In the genomic region with DNA sequence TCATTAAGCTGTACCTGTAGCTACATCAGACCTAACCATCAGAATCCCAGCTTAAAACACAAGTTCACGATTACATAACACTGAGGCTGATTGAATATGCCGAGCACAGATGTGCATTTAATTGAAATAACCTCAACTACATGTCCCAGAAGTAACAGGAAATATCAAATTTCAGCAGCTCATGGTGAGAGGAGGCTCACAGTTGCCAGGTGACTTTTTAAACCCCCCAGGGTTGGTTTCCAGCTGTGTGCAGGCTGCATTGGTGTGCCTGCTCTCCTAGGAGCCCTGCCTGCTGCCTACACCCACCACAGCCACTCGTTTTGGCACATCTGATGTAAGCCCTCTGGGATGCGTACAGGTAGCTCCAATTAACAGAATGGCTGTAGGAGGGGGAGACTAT, we compare ENCODE assay signal across 2 cellular contexts.
TF ChIP-seq lines count a peak whose summit lies in the region.

No MANE protein-coding gene starts in this region.

TF ChIP-seq in H1, 55 proteins besides CTCF, POLR2A, EP300 and RAD21:
- TF ChIP-seq CBX8 (IDR thresholded peaks at IDR 0.05; ENCODE audit: borderline replicate concordance, low read depth, low read length) (no peak), EGR1 (IDR thresholded peaks at IDR 0.05; ENCODE audit: borderline replicate concordance, low read depth, low read length) (no peak), PHF8 (conservative IDR thresholded peaks at IDR 0.05; ENCODE audit: low read depth, low read length) (no peak), KDM5A (IDR thresholded peaks at IDR 0.05; ENCODE audit: low read length) (no peak), CTBP2 (IDR thresholded peaks at IDR 0.05; ENCODE audit: borderline replicate concordance, insufficient read depth, insufficient read length, low read length) (no peak), CEBPB (IDR thresholded peaks at IDR 0.05; ENCODE audit: low read depth, low read length) (no peak), HDAC6 (IDR thresholded peaks at IDR 0.05; ENCODE audit: low read depth, low read length) (no peak), JUN (IDR thresholded peaks at IDR 0.05; ENCODE audit: low read depth, low read length) (no peak)
- TF ChIP-seq, protein P1, sequence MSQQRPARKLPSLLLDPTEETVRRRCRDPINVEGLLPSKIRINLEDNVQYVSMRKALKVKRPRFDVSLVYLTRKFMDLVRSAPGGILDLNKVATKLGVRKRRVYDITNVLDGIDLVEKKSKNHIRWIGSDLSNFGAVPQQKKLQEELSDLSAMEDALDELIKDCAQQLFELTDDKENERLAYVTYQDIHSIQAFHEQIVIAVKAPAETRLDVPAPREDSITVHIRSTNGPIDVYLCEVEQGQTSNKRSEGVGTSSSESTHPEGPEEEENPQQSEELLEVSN (IDR thresholded peaks at IDR 0.05) = no peak

TF ChIP-seq in HepG2, 621 proteins besides CTCF, POLR2A, EP300 and RAD21:
- no peak for TF ChIP-seq HNRNPH1 (optimal IDR thresholded peaks at IDR 0.05; ENCODE audit: low read depth, low read length)
- no peak for TF ChIP-seq ZNF879 (CRISPR knock-in tag; IDR thresholded peaks at IDR 0.05)
- TF ChIP-seq, protein P2, sequence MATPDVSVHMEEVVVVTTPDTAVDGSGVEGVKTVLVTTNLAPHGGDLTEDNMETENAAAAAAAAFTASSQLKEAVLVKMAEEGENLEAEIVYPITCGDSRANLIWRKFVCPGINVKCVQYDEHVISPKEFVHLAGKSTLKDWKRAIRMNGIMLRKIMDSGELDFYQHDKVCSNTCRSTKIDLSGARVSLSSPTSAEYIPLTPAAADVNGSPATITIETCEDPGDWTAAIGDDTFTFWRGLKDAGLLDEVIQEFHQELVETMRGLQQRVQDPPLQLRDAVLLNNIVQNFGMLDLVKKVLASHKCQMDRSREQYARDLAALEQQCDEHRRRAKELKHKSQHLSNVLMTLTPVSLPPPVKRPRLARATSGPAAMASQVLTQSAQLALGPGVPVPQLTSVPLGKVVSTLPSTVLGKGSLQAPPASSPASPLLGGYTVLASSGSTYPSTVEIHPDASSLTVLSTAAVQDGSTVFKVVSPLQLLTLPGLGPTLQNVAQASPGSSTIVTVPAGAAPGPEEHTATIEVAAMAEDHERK (CRISPR knock-in tag; IDR thresholded peaks at IDR 0.05; ENCODE audit: low read depth) = no peak
- no peak for TF ChIP-seq TCF7 (IDR thresholded peaks at IDR 0.05; ENCODE audit: low read depth)
- no peak for TF ChIP-seq ZNF615 (CRISPR knock-in tag; IDR thresholded peaks at IDR 0.05; ENCODE audit: borderline replicate concordance)
- TF ChIP-seq, protein P3, sequence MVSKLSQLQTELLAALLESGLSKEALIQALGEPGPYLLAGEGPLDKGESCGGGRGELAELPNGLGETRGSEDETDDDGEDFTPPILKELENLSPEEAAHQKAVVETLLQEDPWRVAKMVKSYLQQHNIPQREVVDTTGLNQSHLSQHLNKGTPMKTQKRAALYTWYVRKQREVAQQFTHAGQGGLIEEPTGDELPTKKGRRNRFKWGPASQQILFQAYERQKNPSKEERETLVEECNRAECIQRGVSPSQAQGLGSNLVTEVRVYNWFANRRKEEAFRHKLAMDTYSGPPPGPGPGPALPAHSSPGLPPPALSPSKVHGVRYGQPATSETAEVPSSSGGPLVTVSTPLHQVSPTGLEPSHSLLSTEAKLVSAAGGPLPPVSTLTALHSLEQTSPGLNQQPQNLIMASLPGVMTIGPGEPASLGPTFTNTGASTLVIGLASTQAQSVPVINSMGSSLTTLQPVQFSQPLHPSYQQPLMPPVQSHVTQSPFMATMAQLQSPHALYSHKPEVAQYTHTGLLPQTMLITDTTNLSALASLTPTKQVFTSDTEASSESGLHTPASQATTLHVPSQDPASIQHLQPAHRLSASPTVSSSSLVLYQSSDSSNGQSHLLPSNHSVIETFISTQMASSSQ (IDR thresholded peaks at IDR 0.05; ENCODE audit: low read depth) = no peak
- TF ChIP-seq, protein P3 (CRISPR knock-in tag; IDR thresholded peaks at IDR 0.05; ENCODE audit: borderline replicate concordance) = no peak
- no peak for TF ChIP-seq MAFG (CRISPR knock-in tag; IDR thresholded peaks at IDR 0.05)
- no peak for TF ChIP-seq ZNF274 (CRISPR knock-in tag; IDR thresholded peaks at IDR 0.05)
- TF ChIP-seq, protein P4, sequence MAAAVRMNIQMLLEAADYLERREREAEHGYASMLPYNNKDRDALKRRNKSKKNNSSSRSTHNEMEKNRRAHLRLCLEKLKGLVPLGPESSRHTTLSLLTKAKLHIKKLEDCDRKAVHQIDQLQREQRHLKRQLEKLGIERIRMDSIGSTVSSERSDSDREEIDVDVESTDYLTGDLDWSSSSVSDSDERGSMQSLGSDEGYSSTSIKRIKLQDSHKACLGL (CRISPR knock-in tag; IDR thresholded peaks at IDR 0.05) = no peak
- TF ChIP-seq, protein P5, sequence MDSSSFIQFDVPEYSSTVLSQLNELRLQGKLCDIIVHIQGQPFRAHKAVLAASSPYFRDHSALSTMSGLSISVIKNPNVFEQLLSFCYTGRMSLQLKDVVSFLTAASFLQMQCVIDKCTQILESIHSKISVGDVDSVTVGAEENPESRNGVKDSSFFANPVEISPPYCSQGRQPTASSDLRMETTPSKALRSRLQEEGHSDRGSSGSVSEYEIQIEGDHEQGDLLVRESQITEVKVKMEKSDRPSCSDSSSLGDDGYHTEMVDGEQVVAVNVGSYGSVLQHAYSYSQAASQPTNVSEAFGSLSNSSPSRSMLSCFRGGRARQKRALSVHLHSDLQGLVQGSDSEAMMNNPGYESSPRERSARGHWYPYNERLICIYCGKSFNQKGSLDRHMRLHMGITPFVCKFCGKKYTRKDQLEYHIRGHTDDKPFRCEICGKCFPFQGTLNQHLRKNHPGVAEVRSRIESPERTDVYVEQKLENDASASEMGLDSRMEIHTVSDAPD (CRISPR knock-in tag; IDR thresholded peaks at IDR 0.05) = no peak
- TF ChIP-seq FOXC1 (CRISPR knock-in tag; IDR thresholded peaks at IDR 0.05; ENCODE audit: borderline replicate concordance) = no peak
- TF ChIP-seq HDAC1 (CRISPR knock-in tag; IDR thresholded peaks at IDR 0.05) = no peak
- no peak for TF ChIP-seq GABPB1 (CRISPR knock-in tag; IDR thresholded peaks at IDR 0.05)
- TF ChIP-seq, protein P6, sequence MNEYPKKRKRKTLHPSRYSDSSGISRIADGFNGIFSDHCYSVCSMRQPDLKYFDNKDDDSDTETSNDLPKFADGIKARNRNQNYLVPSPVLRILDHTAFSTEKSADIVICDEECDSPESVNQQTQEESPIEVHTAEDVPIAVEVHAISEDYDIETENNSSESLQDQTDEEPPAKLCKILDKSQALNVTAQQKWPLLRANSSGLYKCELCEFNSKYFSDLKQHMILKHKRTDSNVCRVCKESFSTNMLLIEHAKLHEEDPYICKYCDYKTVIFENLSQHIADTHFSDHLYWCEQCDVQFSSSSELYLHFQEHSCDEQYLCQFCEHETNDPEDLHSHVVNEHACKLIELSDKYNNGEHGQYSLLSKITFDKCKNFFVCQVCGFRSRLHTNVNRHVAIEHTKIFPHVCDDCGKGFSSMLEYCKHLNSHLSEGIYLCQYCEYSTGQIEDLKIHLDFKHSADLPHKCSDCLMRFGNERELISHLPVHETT (CRISPR knock-in tag; conservative IDR thresholded peaks at IDR 0.05) = no peak
- no peak for TF ChIP-seq SMAD9 (CRISPR knock-in tag; IDR thresholded peaks at IDR 0.05)
- TF ChIP-seq FOSL2 (CRISPR knock-in tag; IDR thresholded peaks at IDR 0.05) = no peak
- TF ChIP-seq, protein P7, sequence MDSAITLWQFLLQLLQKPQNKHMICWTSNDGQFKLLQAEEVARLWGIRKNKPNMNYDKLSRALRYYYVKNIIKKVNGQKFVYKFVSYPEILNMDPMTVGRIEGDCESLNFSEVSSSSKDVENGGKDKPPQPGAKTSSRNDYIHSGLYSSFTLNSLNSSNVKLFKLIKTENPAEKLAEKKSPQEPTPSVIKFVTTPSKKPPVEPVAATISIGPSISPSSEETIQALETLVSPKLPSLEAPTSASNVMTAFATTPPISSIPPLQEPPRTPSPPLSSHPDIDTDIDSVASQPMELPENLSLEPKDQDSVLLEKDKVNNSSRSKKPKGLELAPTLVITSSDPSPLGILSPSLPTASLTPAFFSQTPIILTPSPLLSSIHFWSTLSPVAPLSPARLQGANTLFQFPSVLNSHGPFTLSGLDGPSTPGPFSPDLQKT (CRISPR knock-in tag; IDR thresholded peaks at IDR 0.05; ENCODE audit: borderline replicate concordance) = no peak
- TF ChIP-seq, protein P8, sequence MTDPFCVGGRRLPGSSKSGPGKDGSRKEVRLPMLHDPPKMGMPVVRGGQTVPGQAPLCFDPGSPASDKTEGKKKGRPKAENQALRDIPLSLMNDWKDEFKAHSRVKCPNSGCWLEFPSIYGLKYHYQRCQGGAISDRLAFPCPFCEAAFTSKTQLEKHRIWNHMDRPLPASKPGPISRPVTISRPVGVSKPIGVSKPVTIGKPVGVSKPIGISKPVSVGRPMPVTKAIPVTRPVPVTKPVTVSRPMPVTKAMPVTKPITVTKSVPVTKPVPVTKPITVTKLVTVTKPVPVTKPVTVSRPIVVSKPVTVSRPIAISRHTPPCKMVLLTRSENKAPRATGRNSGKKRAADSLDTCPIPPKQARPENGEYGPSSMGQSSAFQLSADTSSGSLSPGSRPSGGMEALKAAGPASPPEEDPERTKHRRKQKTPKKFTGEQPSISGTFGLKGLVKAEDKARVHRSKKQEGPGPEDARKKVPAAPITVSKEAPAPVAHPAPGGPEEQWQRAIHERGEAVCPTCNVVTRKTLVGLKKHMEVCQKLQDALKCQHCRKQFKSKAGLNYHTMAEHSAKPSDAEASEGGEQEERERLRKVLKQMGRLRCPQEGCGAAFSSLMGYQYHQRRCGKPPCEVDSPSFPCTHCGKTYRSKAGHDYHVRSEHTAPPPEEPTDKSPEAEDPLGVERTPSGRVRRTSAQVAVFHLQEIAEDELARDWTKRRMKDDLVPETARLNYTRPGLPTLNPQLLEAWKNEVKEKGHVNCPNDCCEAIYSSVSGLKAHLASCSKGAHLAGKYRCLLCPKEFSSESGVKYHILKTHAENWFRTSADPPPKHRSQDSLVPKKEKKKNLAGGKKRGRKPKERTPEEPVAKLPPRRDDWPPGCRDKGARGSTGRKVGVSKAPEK (CRISPR knock-in tag; IDR thresholded peaks at IDR 0.05; ENCODE audit: borderline replicate concordance) = no peak
- TF ChIP-seq, protein P9, sequence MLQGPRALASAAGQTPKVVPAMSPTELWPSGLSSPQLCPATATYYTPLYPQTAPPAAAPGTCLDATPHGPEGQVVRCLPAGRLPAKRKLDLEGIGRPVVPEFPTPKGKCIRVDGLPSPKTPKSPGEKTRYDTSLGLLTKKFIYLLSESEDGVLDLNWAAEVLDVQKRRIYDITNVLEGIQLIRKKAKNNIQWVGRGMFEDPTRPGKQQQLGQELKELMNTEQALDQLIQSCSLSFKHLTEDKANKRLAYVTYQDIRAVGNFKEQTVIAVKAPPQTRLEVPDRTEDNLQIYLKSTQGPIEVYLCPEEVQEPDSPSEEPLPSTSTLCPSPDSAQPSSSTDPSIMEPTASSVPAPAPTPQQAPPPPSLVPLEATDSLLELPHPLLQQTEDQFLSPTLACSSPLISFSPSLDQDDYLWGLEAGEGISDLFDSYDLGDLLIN (CRISPR knock-in tag; IDR thresholded peaks at IDR 0.05; ENCODE audit: borderline replicate concordance) = no peak
